Comparison of ENCODE assay signal across 1 cellular context in genomic region chr10:48306265-48306869, GRCh38.
TF ChIP-seq lines count a peak whose summit lies in the region.

MAPK8 (plus strand) TSS chr10:48306677; CDS start chr10:48401661, 94,984 bp downstream.

TF ChIP-seq in H1, 55 proteins besides CTCF, POLR2A, EP300 and RAD21 (continued from another document):
- TF ChIP-seq MAX (IDR thresholded peaks at IDR 0.05) = peak; percentile 100
- peak; percentile 81 for TF ChIP-seq TAF1 (IDR thresholded peaks at IDR 0.05; ENCODE audit: low read depth, low read length)
- peak; percentile 39 for TF ChIP-seq NRF1 (IDR thresholded peaks at IDR 0.05; ENCODE audit: low read depth, low read length)
- TF ChIP-seq JUN (IDR thresholded peaks at IDR 0.05; ENCODE audit: low read depth, low read length) = no peak
- TF ChIP-seq NANOG (IDR thresholded peaks at IDR 0.05; ENCODE audit: insufficient read depth, low read depth, low read length, poor library complexity, severe bottlenecking) = no peak
- no peak for TF ChIP-seq POU5F1 (IDR thresholded peaks at IDR 0.05; ENCODE audit: low read depth, low read length)
- no peak for TF ChIP-seq RXRA (IDR thresholded peaks at IDR 0.05; ENCODE audit: insufficient read depth, low read depth, low read length)
- TF ChIP-seq FOSL1 (IDR thresholded peaks at IDR 0.05; ENCODE audit: insufficient read depth, low read depth, low read length) = no peak
- 0 out of 2 replicates have a peak, but pooled peaks have one; percentile 21 for TF ChIP-seq ATF3 (IDR thresholded peaks at IDR 0.05; ENCODE audit: insufficient read depth, low read depth, low read length)
- TF ChIP-seq BRCA1 (IDR thresholded peaks at IDR 0.05; ENCODE audit: low read depth, low read length) = no peak
- TF ChIP-seq YY1 (IDR thresholded peaks at IDR 0.05; ENCODE audit: low read depth, low read length) = no peak
- no peak for TF ChIP-seq ZNF274 (IDR thresholded peaks at IDR 0.05; ENCODE audit: borderline replicate concordance, extremely low read depth, low read length)
- TF ChIP-seq KDM4A (IDR thresholded peaks at IDR 0.05; ENCODE audit: low read depth, low read length, severe bottlenecking) = peak; percentile 34
- peak; percentile 76; the same call in 1 of the 2 replicates for TF ChIP-seq TCF12 (IDR thresholded peaks at IDR 0.05; ENCODE audit: low read depth, low read length)
- no peak for TF ChIP-seq SIRT6 (IDR thresholded peaks at IDR 0.05; ENCODE audit: low read length)
- no peak for TF ChIP-seq HDAC6 (IDR thresholded peaks at IDR 0.05; ENCODE audit: low read depth, low read length)
- TF ChIP-seq EGR1 (IDR thresholded peaks at IDR 0.05; ENCODE audit: borderline replicate concordance, low read depth, low read length) = peak; percentile 91
- no peak for TF ChIP-seq RNF2 (IDR thresholded peaks at IDR 0.05; ENCODE audit: borderline replicate concordance, low read depth, low read length, missing control alignments, poor library complexity, severe bottlenecking)
- peak; percentile 97 for TF ChIP-seq PHF8 (conservative IDR thresholded peaks at IDR 0.05; ENCODE audit: low read depth, low read length)
- TF ChIP-seq USF2 (IDR thresholded peaks at IDR 0.05; ENCODE audit: low read length) = peak; percentile 83
- TF ChIP-seq TAF7 (optimal IDR thresholded peaks at IDR 0.05; ENCODE audit: borderline replicate concordance, low read depth, low read length) = peak; percentile 20
- TF ChIP-seq CHD2 (IDR thresholded peaks at IDR 0.05; ENCODE audit: low read length) = peak; percentile 42; the same call in 1 of the 2 replicates
- peak; percentile 81; the same call in 1 of the 2 replicates for TF ChIP-seq POLR2AphosphoS5 (IDR thresholded peaks at IDR 0.05; ENCODE audit: low read depth, low read length)
- TF ChIP-seq RFX5 (IDR thresholded peaks at IDR 0.05; ENCODE audit: borderline replicate concordance, low read depth, low read length) = no peak
- TF ChIP-seq E2F6 (IDR thresholded peaks at IDR 0.05) = peak; percentile 99
- TF ChIP-seq CBX5 (IDR thresholded peaks at IDR 0.05; ENCODE audit: low read depth, low read length) = no peak
- TF ChIP-seq GABPA (IDR thresholded peaks at IDR 0.05; ENCODE audit: borderline replicate concordance, insufficient read depth, low read length) = no peak
- TF ChIP-seq MAFK (IDR thresholded peaks at IDR 0.05; ENCODE audit: low read depth, low read length) = no peak
- TF ChIP-seq TBP (IDR thresholded peaks at IDR 0.05; ENCODE audit: low read depth, low read length) = peak; percentile 59; the same call in 1 of the 2 replicates
- TF ChIP-seq SP4 (IDR thresholded peaks at IDR 0.05; ENCODE audit: low read length) = no peak
- peak; percentile 74; the same call in 1 of the 2 replicates for TF ChIP-seq GTF2F1 (IDR thresholded peaks at IDR 0.05; ENCODE audit: borderline replicate concordance, low read depth, low read length)
- no peak for TF ChIP-seq CBX8 (IDR thresholded peaks at IDR 0.05; ENCODE audit: borderline replicate concordance, low read depth, low read length)
- TF ChIP-seq CREB1 (IDR thresholded peaks at IDR 0.05) = peak; percentile 86
- no peak for TF ChIP-seq CHD1 (IDR thresholded peaks at IDR 0.05; ENCODE audit: low read depth, low read length)
- peak; percentile 10; the same call in 1 of the 2 replicates for TF ChIP-seq TEAD4 (IDR thresholded peaks at IDR 0.05; ENCODE audit: low read depth, low read length)
- peak in 1 of 2 experiments; percentile 69; a peak in 1 of 4 replicates for TF ChIP-seq HDAC2 (IDR thresholded peaks at IDR 0.05; ENCODE audit: borderline replicate concordance in 1 of 2, low read depth in 2 of 2, low read length in 2 of 2)
